ENCODE assay signal across 8 cellular contexts in the genomic region with DNA sequence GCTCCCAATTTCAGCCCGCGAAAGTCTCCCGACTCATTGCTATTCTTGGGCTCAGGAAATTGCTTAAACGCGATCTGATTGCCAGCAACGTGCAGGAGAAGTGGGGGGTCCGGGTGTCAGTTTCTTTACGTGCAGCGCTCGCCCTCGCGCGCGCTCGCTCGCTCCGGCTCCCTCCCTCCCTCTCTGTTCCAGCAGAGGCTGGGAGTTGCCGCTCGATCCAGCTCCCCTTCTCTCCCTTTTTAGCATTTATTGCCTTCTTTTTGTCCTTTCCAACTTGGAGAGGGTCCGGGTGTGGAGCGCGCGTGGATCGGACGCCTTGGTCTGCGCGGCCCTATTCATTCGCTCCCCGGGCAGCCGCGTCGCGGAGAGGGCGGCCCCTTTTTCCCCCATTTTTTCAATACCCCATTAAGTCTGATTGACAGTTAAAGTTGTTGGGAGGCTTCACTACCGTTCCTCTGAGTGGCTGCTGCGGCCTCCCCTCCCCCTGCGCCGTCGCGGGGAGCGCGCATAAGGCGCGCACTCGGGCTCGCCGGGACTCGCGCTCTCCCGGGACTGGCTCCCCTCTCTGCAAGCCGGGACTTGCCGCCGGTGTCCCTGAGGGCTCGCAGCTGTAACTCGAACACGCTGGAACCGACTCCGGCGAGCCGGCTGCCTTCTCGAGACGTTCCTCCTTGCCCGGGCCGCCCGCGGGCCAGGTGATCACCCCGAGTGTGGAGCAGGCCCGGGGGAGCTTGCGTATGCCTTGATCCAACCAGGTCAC. TPM values are rescaled to one million over a fixed set of nuclear protein-coding genes. Genes with fewer than 3 reads are reported as not detected.
DNase-seq lines count a peak whose midpoint lies in the region; ATAC-seq and TF ChIP-seq lines count a peak whose summit lies in the region.

A gene with protein sequence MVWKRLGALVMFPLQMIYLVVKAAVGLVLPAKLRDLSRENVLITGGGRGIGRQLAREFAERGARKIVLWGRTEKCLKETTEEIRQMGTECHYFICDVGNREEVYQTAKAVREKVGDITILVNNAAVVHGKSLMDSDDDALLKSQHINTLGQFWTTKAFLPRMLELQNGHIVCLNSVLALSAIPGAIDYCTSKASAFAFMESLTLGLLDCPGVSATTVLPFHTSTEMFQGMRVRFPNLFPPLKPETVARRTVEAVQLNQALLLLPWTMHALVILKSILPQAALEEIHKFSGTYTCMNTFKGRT (minus strand): TSS at position 310 of the 760 bp plus-strand sequence. CDS start 862 bp downstream, outside the sequence.

- no peaks in the 10 kb centered on the region for H3K9me3 Mint-ChIP-seq in progenitor cell of endocrine pancreas (ENCODE audit: low read depth)

- no peaks in the 10 kb centered on the region for H3K36me3 ChIP-seq in BE2C

- DNase-seq in GM04504 (ENCODE audit: low read depth) = peak; percentile 75
- peak; percentile 85 for DNase-seq in LoVo (ENCODE audit: low spot score)
- peak; percentile 48 to 52 (median 51) for DNase-seq in T-helper 17 cell
- peak in 54 of 58 donors; percentile 35 to 92 (median 75) for DNase-seq in anterior cingulate cortex (lab: John Stamatoyannopoulos, UW)
- DNase-seq in left ventricle myocardium superior = peak; percentile 90
- peak; percentile 80 for DNase-seq in progenitor cell of endocrine pancreas (ENCODE audit: low spot score, unreplicated experiment)
- DNase-seq in NCI-H446 (lab: John Stamatoyannopoulos, UW) = no peak
- DNase-seq in BE2C = no peak

- H3K36me3 Mint-ChIP-seq in T-helper 17 cell (ENCODE audit: low read depth) (no peaks in the 10 kb centered on the region), progenitor cell of endocrine pancreas (ENCODE audit: insufficient read depth) (peaks cover 13% of the 10 kb centered on the region)

- peak; percentile 60 for ATAC-seq in T-helper 17 cell
- peak; percentile 73 for ATAC-seq in left ventricle myocardium superior

- H3K4me1 Mint-ChIP-seq in T-helper 17 cell (peaks cover 47% of the 10 kb centered on the region), progenitor cell of endocrine pancreas (ENCODE audit: low read depth) (peaks cover 48% of the 10 kb centered on the region)

- H3K4me3 Mint-ChIP-seq in T-helper 17 cell (peak within 1 kb of the TSS; percentile 98), progenitor cell of endocrine pancreas (ENCODE audit: low read depth) (peak within 1 kb of the TSS; percentile 99)

- H3K4me3 ChIP-seq in BE2C (ENCODE audit: low read depth, low read length) = no peak within 1 kb of the TSS

- H3K27ac Mint-ChIP-seq in T-helper 17 cell (peak within 1 kb of the TSS; percentile 96), progenitor cell of endocrine pancreas (peak within 1 kb of the TSS; percentile 99)

- H3K27me3 Mint-ChIP-seq in T-helper 17 cell = no peaks in the 10 kb centered on the region
- H3K27me3 Mint-ChIP-seq in progenitor cell of endocrine pancreas = no peaks in the 10 kb centered on the region

- TF ChIP-seq CTCF in progenitor cell of endocrine pancreas (IDR thresholded peaks at IDR 0.05; ENCODE audit: unreplicated experiment) (no peak), BE2C (IDR thresholded peaks at IDR 0.05; ENCODE audit: low read depth, low read length) (no peak)

- H3K27me3 ChIP-seq in BE2C = no peaks in the 10 kb centered on the region

- H3K9me3 ChIP-seq in T-helper 17 cell (ENCODE audit: control insufficient read depth, low read length, poor library complexity, severe bottlenecking) (no peaks in the 10 kb centered on the region), BE2C (no peaks in the 10 kb centered on the region)

- H3K4me1 ChIP-seq in BE2C = no peaks in the 10 kb centered on the region

- intact Hi-C loops in left ventricle myocardium superior (cut with micrococcal nuclease) = no loop called here

RNA-seq across cellular contexts. Expression of the gene that starts here (rescaled TPM):
- total RNA-seq in T-helper 17 cell = 10 to 100 TPM; 31.0 to 38.3 TPM
- total RNA-seq in left ventricle myocardium superior = 79.6 TPM
- 176 and 214 TPM in 2 replicates for total RNA-seq in progenitor cell of endocrine pancreas
- 0.36 TPM for polyA plus RNA-seq in BE2C (2012; ENCODE audit: insufficient read depth, insufficient read length, low read depth)

Comparison
In these comparisons a context has a peak if more than half of its experiments do, and no peak if none do; other contexts are left out.
1. DNase-seq: peak in GM04504 (single experiment), LoVo (single experiment), T-helper 17 cell (3 of 3), anterior cingulate cortex (54 of 58), left ventricle myocardium superior (single experiment) and progenitor cell of endocrine pancreas (single experiment); none in NCI-H446 (0 of 2) and BE2C (single experiment).